Comparison of ENCODE assay signal across 9 cellular contexts in the genomic region with DNA sequence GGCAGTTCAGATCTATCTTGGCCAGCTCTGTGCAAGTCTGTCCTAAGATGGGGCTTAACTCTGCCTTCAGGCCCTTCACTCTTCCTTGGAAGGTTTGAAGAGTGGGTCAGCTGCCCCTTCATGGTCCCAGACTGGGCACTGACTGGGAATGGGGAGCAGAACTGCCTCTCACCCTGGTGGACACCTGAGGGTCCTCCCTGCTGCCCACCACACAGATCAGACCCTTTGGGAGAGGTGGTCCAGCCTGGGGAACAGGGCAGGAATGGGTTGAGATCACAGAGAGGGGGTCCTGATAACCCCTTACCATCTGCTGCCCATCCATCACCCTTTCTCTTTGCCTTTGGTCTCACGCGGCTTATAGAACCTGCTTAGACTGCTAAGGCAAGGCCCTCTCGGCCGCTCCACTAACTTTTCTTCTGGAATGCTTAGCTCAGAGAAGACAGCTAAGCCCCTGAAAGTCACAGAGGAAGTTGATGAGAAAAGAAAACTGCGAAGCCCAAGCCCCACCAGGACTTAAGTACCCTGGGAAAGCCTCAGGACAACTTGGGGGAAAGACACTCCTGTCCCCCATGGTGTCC. TPM values are rescaled to one million over a fixed set of nuclear protein-coding genes. Genes with fewer than 3 reads are reported as not detected.
DNase-seq lines count a peak whose midpoint lies in the region; ATAC-seq, FAIRE-seq and TF ChIP-seq lines count a peak whose summit lies in the region.
"Had no signal": no experiment of that assay in that cellular context is flagged by ENCODE, and none has a peak within 500 bp of the region (broad histone marks: within the 10 kb centered on the region; RNA-seq: fewer than 3 reads in every experiment).

No MANE protein-coding gene starts in this region.

- no peak overlapping the region for H3K27ac Mint-ChIP-seq in T-helper 2 cell treated with Interferon-gamma antibody and Interleukin-4, amounts not matched to agents 5 μg/mL and 100 μg/mL, for 36 hours

- H2BK12ac ChIP-seq in H1 (ENCODE audit: low read depth, low read length) (no peak overlapping the region), trophoblast cell (ENCODE audit: low read length) (no peak overlapping the region)

- peak; percentile 7 for ATAC-seq in HG03159 (IDR thresholded peaks at IDR 0.05; ENCODE audit: unreplicated experiment)

- peak overlapping the region; percentile 3; the same call in 1 of the 2 replicates for H3K4me3 ChIP-seq in GM08714 (ENCODE audit: low read length)
- H3K4me3 ChIP-seq in H1 (ENCODE audit: extremely low read depth in 1 of 4, insufficient read depth in 2 of 4, low read depth in 3 of 4, low read length in 4 of 4) = peak overlapping the region; percentile 34 to 66 (median 60); a peak in 7 of 8 replicates
- H3K4me3 ChIP-seq in trophoblast cell (ENCODE audit: low read depth, low read length) = no peak overlapping the region
- no peak overlapping the region for H3K4me3 ChIP-seq in uterus

- no peak overlapping the region for H4K5ac ChIP-seq in H1 (ENCODE audit: insufficient read length, low read depth, low read length)

- H3K4me1 ChIP-seq in H1 (replicated peaks in 1 of 4; ENCODE audit: control insufficient read depth in 3 of 4, insufficient read depth in 4 of 4, low read length in 3 of 4) (peaks cover 0 to 5% (median 2%) of the 10 kb centered on the region in 4 experiments; a peak in 4 of 7 replicates), trophoblast cell (ENCODE audit: control insufficient read depth in 1 of 2, insufficient read depth in 2 of 2, low read length in 2 of 2) (peaks cover 3 to 5% of the 10 kb centered on the region in 2 experiments), uterus (no peaks in the 10 kb centered on the region)

- CTCF ChIA-PET in H1 (lab: Charles Lee; ENCODE audit: partially characterized antibody) = interaction anchor here (0.8 to 8.6 kb wide), 6 partner anchors 9 to 45 kb away, joined by 3 to 64 read pairs (median 4); no protein-coding TSS in a partner anchor

- H4K12ac ChIP-seq in trophoblast cell (ENCODE audit: low read depth, low read length) = no peak overlapping the region

- H2BK20ac ChIP-seq in H1 (ENCODE audit: low read length) = no peak overlapping the region

- WGBS in H1 (ENCODE audit: extremely low coverage in 1 of 2, insufficient coverage in 1 of 2, insufficient read length in 1 of 2, insufficient replicate concordance in 2 of 2, low coverage in 1 of 2, low lambda C conversion rate in 2 of 2, missing lambda C conversion rate in 1 of 2), 2 experiments = 61% methylated on average over 5 of the region's 5 CpGs; no CpG with 5 or more reads in 1 of the 2 experiments
- no CpG with 5 or more reads among the region's 5 CpGs for WGBS in trophoblast cell (ENCODE audit: extremely low coverage, insufficient coverage, insufficient read length)

- H3K23me2 ChIP-seq in H1 (ENCODE audit: low read depth, low read length) = peaks cover 12% of the 10 kb centered on the region; the same call in 1 of the 2 replicates

- H2AFZ ChIP-seq in H1 (ENCODE audit: low read length) (no peak overlapping the region; the same call in 1 of the 2 replicates), trophoblast cell (ENCODE audit: insufficient read depth, low read length, poor library complexity) (no peak overlapping the region)

- intact Hi-C loops in uterus (cut with DNase I; ENCODE audit: low total_unique reads) = no loop called here

- no peak for DNase-seq in H1 (ENCODE audit: low read depth in 1 of 2, low spot score in 2 of 2)
- no peak for DNase-seq in trophoblast cell
- DNase-seq in T-helper 2 cell treated with Interferon-gamma antibody and Interleukin-4, amounts not matched to agents 5 μg/mL and 100 μg/mL, for 36 hours (ENCODE audit: low spot score) = no peak
- DNase-seq in uterus = no peak
- DNase-seq in NCI-H2196 treated with DMSO at 0.1 percent for 48 hours (lab: John Stamatoyannopoulos, UW; ENCODE audit: unreplicated experiment) = no peak
- DNase-seq in NCI-H1436 treated with DMSO at 0.1 percent for 48 hours (lab: John Stamatoyannopoulos, UW) = no peak

- H3K4ac ChIP-seq in H1 (replicated peaks; ENCODE audit: insufficient read length, low read depth, low read length) = no peak overlapping the region
- H3K4ac ChIP-seq in trophoblast cell (ENCODE audit: low read depth, low read length) = no peak overlapping the region

- TF ChIP-seq EP300 in H1 (IDR thresholded peaks at IDR 0.05; ENCODE audit: borderline replicate concordance in 1 of 2, low read depth in 2 of 2, low read length in 2 of 2) = no peak

- H2BK5ac ChIP-seq in H1 (ENCODE audit: low read depth, low read length) (no peak overlapping the region), trophoblast cell (ENCODE audit: low read depth, low read length, poor library complexity) (no peak overlapping the region)

- TF ChIP-seq RAD21 in H1 (IDR thresholded peaks at IDR 0.05 in 1 of 2, conservative IDR thresholded peaks at IDR 0.05 in 1 of 2; ENCODE audit: low read depth in 2 of 2, low read length in 2 of 2) = no peak

- H3K27ac ChIP-seq in H1 (ENCODE audit: low read depth, low read length) = no peak overlapping the region
- H3K27ac ChIP-seq in trophoblast cell (ENCODE audit: low read depth, low read length) = no peak overlapping the region
- no peak overlapping the region for H3K27ac ChIP-seq in uterus

- H2BK120ac ChIP-seq in H1 (replicated peaks; ENCODE audit: low read depth, low read length) = no peak overlapping the region
- no peak overlapping the region for H2BK120ac ChIP-seq in trophoblast cell (ENCODE audit: insufficient read depth, low read length, poor library complexity)

- H3K27me3 ChIP-seq in H1 (replicated peaks in 1 of 4; ENCODE audit: control insufficient read depth in 3 of 4, extremely low read depth in 1 of 4, insufficient read depth in 3 of 4, low read length in 3 of 4) (peaks cover 2 to 36% (median 31%) of the 10 kb centered on the region in 4 experiments), trophoblast cell (ENCODE audit: insufficient read depth, low read length) (peaks cover 37% of the 10 kb centered on the region), uterus (peaks cover 0 to 6% of the 10 kb centered on the region in 2 donors)

- H3K36me3 ChIP-seq in H1 (ENCODE audit: control insufficient read depth in 2 of 4, insufficient read depth in 4 of 4, low read length in 3 of 4) (no peaks in the 10 kb centered on the region), trophoblast cell (ENCODE audit: control insufficient read depth in 1 of 2, insufficient read depth in 2 of 2, low read length in 2 of 2) (no peaks in the 10 kb centered on the region), uterus (no peaks in the 10 kb centered on the region)

- H3K4me3 Mint-ChIP-seq in T-helper 2 cell treated with Interferon-gamma antibody and Interleukin-4, amounts not matched to agents 5 μg/mL and 100 μg/mL, for 36 hours = no peak overlapping the region

- POLR2A ChIA-PET in H1 (lab: Charles Lee; ENCODE audit: partially characterized antibody) = no interaction called here

- peaks cover 5% of the 10 kb centered on the region for H3K4me1 Mint-ChIP-seq in T-helper 2 cell treated with Interferon-gamma antibody and Interleukin-4, amounts not matched to agents 5 μg/mL and 100 μg/mL, for 36 hours (ENCODE audit: low read depth)

- H3K79me2 ChIP-seq in H1 (ENCODE audit: control insufficient read depth in 1 of 2, insufficient read depth in 2 of 2, low read length in 2 of 2) = no peaks in the 10 kb centered on the region
- H3K79me2 ChIP-seq in trophoblast cell (ENCODE audit: control insufficient read depth, insufficient read depth, low read length, poor library complexity) = no peaks in the 10 kb centered on the region

- H3K56ac ChIP-seq in H1 (replicated peaks; ENCODE audit: insufficient read length, low read depth, low read length) = no peak overlapping the region

- H2BK15ac ChIP-seq in H1 (ENCODE audit: low read length) = 0 out of 2 replicates have a peak overlapping the region, but pooled peaks have one; percentile 61

- H3K9me3 ChIP-seq in H1 (ENCODE audit: insufficient read depth in 2 of 2, low read depth in 1 of 2, low read length in 1 of 2) = no peaks in the 10 kb centered on the region
- no peaks in the 10 kb centered on the region for H3K9me3 ChIP-seq in trophoblast cell (ENCODE audit: insufficient read depth, low read depth, low read length)
- no peaks in the 10 kb centered on the region for H3K9me3 ChIP-seq in uterus

- no peak overlapping the region for H3K14ac ChIP-seq in H1 (ENCODE audit: insufficient read length)
- no peak overlapping the region for H3K14ac ChIP-seq in trophoblast cell (ENCODE audit: low read length)

- no peak overlapping the region for H3K9ac ChIP-seq in H1 (replicated peaks in 1 of 4; ENCODE audit: extremely low read depth in 1 of 4, low read depth in 3 of 4, low read length in 3 of 4)
- no peak overlapping the region for H3K9ac ChIP-seq in trophoblast cell (ENCODE audit: low read length)

- H3K4me2 ChIP-seq in H1 (ENCODE audit: insufficient read depth in 1 of 2, low read depth in 2 of 2, low read length in 2 of 2) (peak overlapping the region; percentile 83 to 100), trophoblast cell (ENCODE audit: low read length) (peak overlapping the region; percentile 66)

- no peak overlapping the region for H4K91ac ChIP-seq in H1 (replicated peaks; ENCODE audit: insufficient read length, low read length)
- H4K91ac ChIP-seq in trophoblast cell (ENCODE audit: low read depth, low read length) = no peak overlapping the region

- H3K18ac ChIP-seq in H1 (ENCODE audit: extremely low read depth, low read length) = no peak overlapping the region
- no peak overlapping the region for H3K18ac ChIP-seq in trophoblast cell (ENCODE audit: low read length)

- no peak for FAIRE-seq in H1 (lab: Jason Lieb, UNC)
- FAIRE-seq: GM18507 had no signal

- H3K79me1 ChIP-seq in H1 (ENCODE audit: low read depth, low read length) = no peaks in the 10 kb centered on the region
- H3K79me1 ChIP-seq in trophoblast cell (ENCODE audit: low read length) = no peaks in the 10 kb centered on the region

- no peaks in the 10 kb centered on the region for H3K36me3 Mint-ChIP-seq in T-helper 2 cell treated with Interferon-gamma antibody and Interleukin-4, amounts not matched to agents 5 μg/mL and 100 μg/mL, for 36 hours (ENCODE audit: low read depth)

- no peaks in the 10 kb centered on the region for H3K9me3 Mint-ChIP-seq in T-helper 2 cell treated with Interferon-gamma antibody and Interleukin-4, amounts not matched to agents 5 μg/mL and 100 μg/mL, for 36 hours

- H3K27me3 Mint-ChIP-seq in T-helper 2 cell treated with Interferon-gamma antibody and Interleukin-4, amounts not matched to agents 5 μg/mL and 100 μg/mL, for 36 hours (ENCODE audit: low read depth) = peaks cover 48% of the 10 kb centered on the region

- H4K20me1 ChIP-seq in H1 (replicated peaks in 1 of 2; ENCODE audit: control insufficient read depth in 1 of 2, insufficient read depth in 2 of 2, low read length in 2 of 2) = peaks cover 0 to 2% of the 10 kb centered on the region in 2 experiments

- H4K8ac ChIP-seq in H1 (ENCODE audit: extremely low read depth, insufficient read depth, low read length) (no peak overlapping the region; the same call in 1 of the 2 replicates), trophoblast cell (ENCODE audit: low read depth, low read length) (no peak overlapping the region)

- H3K23ac ChIP-seq in H1 (ENCODE audit: insufficient read length) (no peak overlapping the region), trophoblast cell (ENCODE audit: low read length) (no peak overlapping the region)

- TF ChIP-seq CTCF in H1 (IDR thresholded peaks at IDR 0.05; ENCODE audit: control extremely low read depth in 1 of 3, insufficient read depth in 1 of 3, low read depth in 1 of 3, low read length in 3 of 3) (no peak), uterus (IDR thresholded peaks at IDR 0.05) (no peak)

- H2AK5ac ChIP-seq in H1 (ENCODE audit: low read depth, low read length) (no peak overlapping the region), trophoblast cell (ENCODE audit: low read length) (no peak overlapping the region)

- TF ChIP-seq POLR2A in H1 (IDR thresholded peaks at IDR 0.05; ENCODE audit: control extremely low read depth in 1 of 2, low read depth in 2 of 2, low read length in 2 of 2) = no peak
- TF ChIP-seq POLR2A in uterus (IDR thresholded peaks at IDR 0.05) = no peak

RNA-seq across cellular contexts. Expression of a gene that starts 0.4 kb away (rescaled TPM):
- total RNA-seq in H1 (2021; fragmentation: NEBNext Ultra II Directional; extraction: Animal tissue kit (Norgen Biotek cat#: 25700)) = 8.7 and 10.5 TPM in 2 replicates
- polyA plus RNA-seq in H1 (2011; rRNA removed) = 3.9 and 5.6 TPM in 2 replicates
- 5.1 TPM for polyA plus RNA-seq in H1 (2011; cell fraction: cytosol; rRNA removed)
- polyA plus RNA-seq in H1 (2011; cell fraction: nucleus; rRNA removed) = 16.0 TPM
- polyA plus RNA-seq in H1 (2012, experiment 1 of 2) = 4.8 to 6.1 TPM (median 5.7 TPM) in 4 replicates
- polyA plus RNA-seq in H1 (2012, experiment 2 of 2) = 2.7 TPM
- 10.7 TPM for polyA plus RNA-seq in H1 (2013, experiment 1 of 2)
- polyA plus RNA-seq in H1 (2013, experiment 2 of 2) = 11.5 TPM
- polyA minus RNA-seq in H1 (2011; rRNA and poly(A)+ RNA removed) = 6.1 and 6.8 TPM in 2 replicates
- 8.8 TPM for polyA minus RNA-seq in H1 (2011; cell fraction: cytosol; rRNA and poly(A)+ RNA removed)
- 3.3 TPM for polyA minus RNA-seq in H1 (2011; cell fraction: nucleus; rRNA and poly(A)+ RNA removed)
- 0.06 and 0.08 TPM in 2 replicates for polyA plus RNA-seq in trophoblast cell (2013)
- total RNA-seq in uterus = 1 to 10 TPM in 2 of 4 donors, under 1 TPM in 1, not detected in 1; under 0.01 to 1.5 (median 1.0) TPM

RNA-seq across cellular contexts. Expression of a gene that starts 20.3 kb away (rescaled TPM):
- not detected in 2 replicates for total RNA-seq in H1 (2021; fragmentation: NEBNext Ultra II Directional; extraction: Animal tissue kit (Norgen Biotek cat#: 25700))
- polyA plus RNA-seq in H1 (2011; rRNA removed) = not detected in 2 replicates
- not detected for polyA plus RNA-seq in H1 (2011; cell fraction: cytosol; rRNA removed)
- not detected for polyA plus RNA-seq in H1 (2011; cell fraction: nucleus; rRNA removed)
- not detected in 4 replicates for polyA plus RNA-seq in H1 (2012, experiment 1 of 2)
- polyA plus RNA-seq in H1 (2012, experiment 2 of 2) = not detected
- not detected for polyA plus RNA-seq in H1 (2013, experiment 1 of 2)
- polyA plus RNA-seq in H1 (2013, experiment 2 of 2) = not detected
- not detected in 2 replicates for polyA minus RNA-seq in H1 (2011; rRNA and poly(A)+ RNA removed)
- not detected for polyA minus RNA-seq in H1 (2011; cell fraction: cytosol; rRNA and poly(A)+ RNA removed)
- polyA minus RNA-seq in H1 (2011; cell fraction: nucleus; rRNA and poly(A)+ RNA removed) = not detected
- polyA plus RNA-seq in trophoblast cell (2013) = not detected in 2 replicates
- not detected for total RNA-seq in uterus

RNA-seq across cellular contexts. Expression of a gene that starts 31.4 kb away (rescaled TPM):
- not detected in 2 replicates for total RNA-seq in H1 (2021; fragmentation: NEBNext Ultra II Directional; extraction: Animal tissue kit (Norgen Biotek cat#: 25700))
- not detected in 2 replicates for polyA plus RNA-seq in H1 (2011; rRNA removed)
- not detected for polyA plus RNA-seq in H1 (2011; cell fraction: cytosol; rRNA removed)
- not detected for polyA plus RNA-seq in H1 (2011; cell fraction: nucleus; rRNA removed)
- 0.07 to 0.14 TPM (median 0.09 TPM) in 4 replicates for polyA plus RNA-seq in H1 (2012, experiment 1 of 2)
- not detected for polyA plus RNA-seq in H1 (2012, experiment 2 of 2)
- polyA plus RNA-seq in H1 (2013, experiment 1 of 2) = not detected
- not detected for polyA plus RNA-seq in H1 (2013, experiment 2 of 2)
- not detected in 2 replicates for polyA minus RNA-seq in H1 (2011; rRNA and poly(A)+ RNA removed)
- polyA minus RNA-seq in H1 (2011; cell fraction: cytosol; rRNA and poly(A)+ RNA removed) = not detected
- not detected for polyA minus RNA-seq in H1 (2011; cell fraction: nucleus; rRNA and poly(A)+ RNA removed)
- not detected in 2 replicates for polyA plus RNA-seq in trophoblast cell (2013)
- not detected for total RNA-seq in uterus

RNA-seq across cellular contexts. Expression of a gene that starts 47.4 kb away (rescaled TPM):
- not detected in 2 replicates for total RNA-seq in H1 (2021; fragmentation: NEBNext Ultra II Directional; extraction: Animal tissue kit (Norgen Biotek cat#: 25700))
- 0.03 and 0.09 TPM in 2 replicates for polyA plus RNA-seq in H1 (2011; rRNA removed)
- 0.08 TPM for polyA plus RNA-seq in H1 (2011; cell fraction: cytosol; rRNA removed)
- polyA plus RNA-seq in H1 (2011; cell fraction: nucleus; rRNA removed) = 0.14 TPM
- polyA plus RNA-seq in H1 (2012, experiment 1 of 2) = not detected in 4 replicates
- not detected for polyA plus RNA-seq in H1 (2012, experiment 2 of 2)
- polyA plus RNA-seq in H1 (2013, experiment 1 of 2) = 0.02 TPM
- not detected for polyA plus RNA-seq in H1 (2013, experiment 2 of 2)
- polyA minus RNA-seq in H1 (2011; rRNA and poly(A)+ RNA removed) = 0.35 and 0.68 TPM in 2 replicates
- polyA minus RNA-seq in H1 (2011; cell fraction: cytosol; rRNA and poly(A)+ RNA removed) = not detected
- polyA minus RNA-seq in H1 (2011; cell fraction: nucleus; rRNA and poly(A)+ RNA removed) = not detected
- not detected in 2 replicates for polyA plus RNA-seq in trophoblast cell (2013)
- not detected for total RNA-seq in uterus

RNA-seq across cellular contexts. Expression of a gene that starts 50.9 kb away (rescaled TPM):
- not detected in 2 replicates for total RNA-seq in H1 (2021; fragmentation: NEBNext Ultra II Directional; extraction: Animal tissue kit (Norgen Biotek cat#: 25700))
- not detected in 2 replicates for polyA plus RNA-seq in H1 (2011; rRNA removed)
- not detected for polyA plus RNA-seq in H1 (2011; cell fraction: cytosol; rRNA removed)
- polyA plus RNA-seq in H1 (2011; cell fraction: nucleus; rRNA removed) = not detected
- polyA plus RNA-seq in H1 (2012, experiment 1 of 2) = not detected in 4 replicates
- not detected for polyA plus RNA-seq in H1 (2012, experiment 2 of 2)
- not detected for polyA plus RNA-seq in H1 (2013, experiment 1 of 2)
- not detected for polyA plus RNA-seq in H1 (2013, experiment 2 of 2)
- polyA minus RNA-seq in H1 (2011; rRNA and poly(A)+ RNA removed) = not detected in 2 replicates
- polyA minus RNA-seq in H1 (2011; cell fraction: cytosol; rRNA and poly(A)+ RNA removed) = not detected
- not detected for polyA minus RNA-seq in H1 (2011; cell fraction: nucleus; rRNA and poly(A)+ RNA removed)
- polyA plus RNA-seq in trophoblast cell (2013) = not detected in 2 replicates
- not detected for total RNA-seq in uterus

Comparison
In these comparisons a context has a peak if more than half of its experiments do, and no peak if none do; other contexts are left out.
1. H3K4me3 ChIP-seq: peak in GM08714 (single experiment) and H1 (4 of 4); none in trophoblast cell (single experiment) and uterus (0 of 2).